Comparison of ENCODE assay signal across 16 cellular contexts in genomic region chr15:76151599-76151974, GRCh38.
DNase-seq lines count a peak whose midpoint lies in the region; ATAC-seq and TF ChIP-seq lines count a peak whose summit lies in the region.
"Had no signal": no experiment of that assay in that cellular context is flagged by ENCODE, and none has a peak within 500 bp of the region (broad histone marks: within the 10 kb centered on the region; RNA-seq: fewer than 3 reads in every experiment).

No MANE protein-coding gene starts in this region.

- H3K4me3 ChIP-seq in H7 (ENCODE audit: insufficient read depth, low read depth, low read length) (no peak overlapping the region), endodermal cell (ENCODE audit: low read length) (no peak overlapping the region), neuronal stem cell (ENCODE audit: low read length in 2 of 2) (no peak overlapping the region)
- H3K4me3 ChIP-seq: heart right ventricle, Peyer's patch, psoas muscle had no signal

- no peak overlapping the region for H2BK12ac ChIP-seq in neuronal stem cell (ENCODE audit: low read length)

- H2BK15ac ChIP-seq in neuronal stem cell (ENCODE audit: low read length), result no peak overlapping the region

- no peak overlapping the region for H2AFZ ChIP-seq in neuronal stem cell (ENCODE audit: low read length)

- CTCF ChIA-PET in RWPE1 (lab: Yijun Ruan, JAX), result interaction anchor here (0.6 to 2.1 kb wide), 6 partner anchors 9 to 1491 kb away, joined by 3 to 6 read pairs (median 4); no protein-coding TSS in a partner anchor

- H3K9me3 Mint-ChIP-seq in endodermal cell, result no peaks in the 10 kb centered on the region
- no peaks in the 10 kb centered on the region for H3K9me3 Mint-ChIP-seq in natural killer cell
- H3K9me3 Mint-ChIP-seq: effector memory CD8-positive, alpha-beta T cell; memory B cell; naive thymus-derived CD8-positive, alpha-beta T cell had no signal

- H3K36me3 Mint-ChIP-seq in endodermal cell (ENCODE audit: low read depth) (no peaks in the 10 kb centered on the region), natural killer cell (no peaks in the 10 kb centered on the region)
- H3K36me3 Mint-ChIP-seq: memory B cell; naive thymus-derived CD8-positive, alpha-beta T cell had no signal

- H3K27me3 ChIP-seq in H7 (ENCODE audit: control insufficient read depth, insufficient read depth, low read length) (no peaks in the 10 kb centered on the region), endodermal cell (ENCODE audit: control insufficient read depth, insufficient read depth, low read length, poor library complexity, severe bottlenecking) (no peaks in the 10 kb centered on the region), neuronal stem cell (ENCODE audit: control insufficient read depth in 3 of 3, insufficient read depth in 3 of 3, low read depth in 1 of 3, low read length in 3 of 3) (peaks cover 0 to 58% (median 0%) of the 10 kb centered on the region in 3 experiments)
- H3K27me3 ChIP-seq: Peyer's patch, suprapubic skin had no signal

- H3K27ac ChIP-seq in RWPE1 (peak overlapping the region; percentile 89), endodermal cell (ENCODE audit: low read depth, low read length) (no peak overlapping the region), neuronal stem cell (replicated peaks; ENCODE audit: low read length) (no peak overlapping the region)
- H3K27ac ChIP-seq: HL-60, Peyer's patch, psoas muscle had no signal

- POLR2A ChIA-PET in RWPE1 (lab: Yijun Ruan, JAX; ENCODE audit: low non-redundant PET), result no interaction called here

- DNase-seq in H7, result peak; percentile 79
- no peak for DNase-seq in RWPE1 (ENCODE audit: low spot score)
- DNase-seq in endodermal cell, result peak; percentile 81
- DNase-seq in neuronal stem cell (ENCODE audit: low spot score), result no peak
- no peak for DNase-seq in NOMO-1 treated with dmso at 0.1 percent for 144 hours (lab: John Stamatoyannopoulos, UW; ENCODE audit: unreplicated experiment)
- DNase-seq in head of caudate nucleus, result no peak
- no peak for DNase-seq in natural killer cell

- H3K18ac ChIP-seq in neuronal stem cell (ENCODE audit: low read length), result no peak overlapping the region

- no peaks in the 10 kb centered on the region for H3K36me3 ChIP-seq in H7 (replicated peaks; ENCODE audit: control insufficient read depth, insufficient read depth, low read length)
- H3K36me3 ChIP-seq in endodermal cell (ENCODE audit: control insufficient read depth, insufficient read depth, low read length), result no peaks in the 10 kb centered on the region
- no peaks in the 10 kb centered on the region for H3K36me3 ChIP-seq in neuronal stem cell (replicated peaks in 1 of 2; ENCODE audit: control insufficient read depth in 2 of 2, insufficient read depth in 2 of 2, low read length in 2 of 2)
- H3K36me3 ChIP-seq: heart right ventricle, Peyer's patch, spleen, suprapubic skin had no signal

- H3K9ac ChIP-seq in endodermal cell (ENCODE audit: extremely low read depth, low read length, poor library complexity, severe bottlenecking) (no peak overlapping the region), neuronal stem cell (ENCODE audit: low read depth, low read length, poor library complexity) (no peak overlapping the region)

- ATAC-seq in natural killer cell, result no peak

- H3K27me3 Mint-ChIP-seq in endodermal cell (ENCODE audit: insufficient read depth) (peaks cover 3% of the 10 kb centered on the region), natural killer cell (ENCODE audit: low read depth in 2 of 2) (peaks cover 5 to 8% of the 10 kb centered on the region in 2 donors)

- TF ChIP-seq CTCF in RWPE1 (conservative IDR thresholded peaks at IDR 0.05; ENCODE audit: low read depth) (no peak), endodermal cell (conservative IDR thresholded peaks at IDR 0.05) (no peak), natural killer cell (IDR thresholded peaks at IDR 0.05) (no peak)

- H3K4me1 Mint-ChIP-seq in endodermal cell (peaks cover 19% of the 10 kb centered on the region), natural killer cell (peaks cover 10 to 19% of the 10 kb centered on the region in 2 donors)

- no peak overlapping the region for H4K8ac ChIP-seq in neuronal stem cell (ENCODE audit: low read depth, low read length)

- H2AK5ac ChIP-seq in neuronal stem cell (ENCODE audit: low read depth, low read length), result peak overlapping the region; percentile 8

- H2BK120ac ChIP-seq in neuronal stem cell (ENCODE audit: low read depth, low read length), result no peak overlapping the region

- no peak overlapping the region for H3K4ac ChIP-seq in neuronal stem cell (ENCODE audit: low read length)

- no peak overlapping the region for H2BK5ac ChIP-seq in neuronal stem cell (ENCODE audit: low read length)

- no peak overlapping the region for H3K4me2 ChIP-seq in neuronal stem cell (ENCODE audit: insufficient read depth, low read length, poor library complexity, severe bottlenecking)

- 84 to 89% methylated on average over 8 of the region's 8 CpGs for WGBS in endodermal cell (ENCODE audit: insufficient coverage in 1 of 2, insufficient read length in 1 of 2), 2 experiments
- no CpG with 5 or more reads among the region's 8 CpGs for WGBS in neuronal stem cell (ENCODE audit: extremely low coverage in 2 of 2, insufficient read length in 2 of 2, insufficient replicate concordance in 1 of 2), 2 donors

- H3K27ac Mint-ChIP-seq in endodermal cell (peak overlapping the region; percentile 79), natural killer cell (no peak overlapping the region)
- H3K27ac Mint-ChIP-seq: effector memory CD8-positive, alpha-beta T cell; memory B cell; naive thymus-derived CD8-positive, alpha-beta T cell had no signal

- H3K9me3 ChIP-seq in endodermal cell (ENCODE audit: control insufficient read depth, low read length) (no peaks in the 10 kb centered on the region), neuronal stem cell (replicated peaks in 1 of 2; ENCODE audit: control insufficient read depth in 2 of 2, insufficient read depth in 1 of 2, low read depth in 1 of 2, low read length in 2 of 2) (no peaks in the 10 kb centered on the region)
- H3K9me3 ChIP-seq: heart right ventricle, Peyer's patch, psoas muscle, spleen, suprapubic skin had no signal

- H3K4me1 ChIP-seq in endodermal cell (ENCODE audit: control insufficient read depth, insufficient read depth, low read length) (no peaks in the 10 kb centered on the region), neuronal stem cell (ENCODE audit: control insufficient read depth in 2 of 2, insufficient read depth in 1 of 2, low read depth in 1 of 2, low read length in 2 of 2) (peaks cover 0 to 2% of the 10 kb centered on the region in 2 donors)

- intact Hi-C loops in head of caudate nucleus (cut with DNase I), result loop anchor here (5.0 kb wide), 1 partner anchor 94 kb away; the partner anchor contains the start of gene TMEM266
- intact Hi-C loops in natural killer cell (cut with micrococcal nuclease), result loop anchor here (5.0 kb wide), 1 partner anchor 424 kb away; no protein-coding TSS in a partner anchor

- no peak overlapping the region for H3K14ac ChIP-seq in neuronal stem cell (ENCODE audit: low read length)

- no peak overlapping the region for H3K4me3 Mint-ChIP-seq in endodermal cell
- no peak overlapping the region for H3K4me3 Mint-ChIP-seq in natural killer cell
- H3K4me3 Mint-ChIP-seq: effector memory CD8-positive, alpha-beta T cell had no signal

- H3K79me1 ChIP-seq in neuronal stem cell (ENCODE audit: low read depth, low read length), result no peaks in the 10 kb centered on the region

- H4K91ac ChIP-seq in neuronal stem cell (ENCODE audit: low read depth, low read length, poor library complexity), result no peak overlapping the region

- H3K23ac ChIP-seq in neuronal stem cell (ENCODE audit: low read depth, low read length, poor library complexity), result no peak overlapping the region

Comparison
In these comparisons a context has a peak if more than half of its experiments do, and no peak if none do; other contexts are left out.
1. DNase-seq: peak in H7 (single experiment) and endodermal cell (single experiment); none in RWPE1 (single experiment), neuronal stem cell (single experiment), NOMO-1 treated with dmso at 0.1 percent for 144 hours (single experiment), head of caudate nucleus (0 of 42) and natural killer cell (single experiment).